In genomic region chr1:159012495-159012894, GRCh38 we compare ENCODE assay signal across 8 cellular contexts. TPM values are rescaled to one million over a fixed set of nuclear protein-coding genes. Genes with fewer than 3 reads are reported as not detected.
DNase-seq lines count a peak whose midpoint lies in the region; ATAC-seq, FAIRE-seq and TF ChIP-seq lines count a peak whose summit lies in the region.

No MANE protein-coding gene starts in this region.

- BruUV-seq in GM12878 (replicated peaks; lab: Mats Ljungman, UMichigan) = no TSS peak

- in situ Hi-C loops in GM12878 (cut with MboI) = no loop called here

- H3K27me3 ChIP-seq in GM12878 (replicated peaks in 1 of 2; ENCODE audit: control insufficient read depth in 2 of 2, insufficient read depth in 2 of 2, low read length in 1 of 2) (no peaks in the 10 kb centered on the region), mononuclear cell (ENCODE audit: insufficient read depth, low read length) (no peaks in the 10 kb centered on the region), uterus (no peaks in the 10 kb centered on the region)

- H3K4me1 ChIP-seq in GM12878 (ENCODE audit: control insufficient read depth, insufficient read depth, low read length) (peaks cover 17% of the 10 kb centered on the region; the same call in 1 of the 2 replicates), mononuclear cell (ENCODE audit: insufficient read depth, low read length) (peaks cover 65% of the 10 kb centered on the region), uterus (no peaks in the 10 kb centered on the region)

- peaks cover 85% of the 10 kb centered on the region for H3K79me2 ChIP-seq in GM12878 (ENCODE audit: control insufficient read depth, insufficient read depth, low read length)

- peak; percentile 82 to 86 for DNase-seq in AML-193 (lab: John Stamatoyannopoulos, UW)
- DNase-seq in GM12878 (ENCODE audit: low read depth, low spot score) = peak; percentile 58
- DNase-seq in uterus = no peak
- DNase-seq in cerebellar nuclear complex (lab: John Stamatoyannopoulos, UW) = no peak
- no peak for DNase-seq in glutamatergic neuron

- no peak overlapping the region for H3K27ac Mint-ChIP-seq in glutamatergic neuron (ENCODE audit: unreplicated experiment)

- intact Hi-C loops in GM12878 (cut with micrococcal nuclease; ENCODE audit: unreplicated experiment) = no loop called here
- intact Hi-C loops in uterus (cut with DNase I; ENCODE audit: low total_unique reads) = no loop called here

- TF ChIP-seq RAD21 in GM12878 (IDR thresholded peaks at IDR 0.05; ENCODE audit: insufficient read depth, low read depth, low read length) = no peak

- H3K4me3 Mint-ChIP-seq in glutamatergic neuron (ENCODE audit: unreplicated experiment) = no peak overlapping the region

- TF ChIP-seq POLR2A in GM12878 (IDR thresholded peaks at IDR 0.05; ENCODE audit: low read depth, low read length) (peak; percentile 38; the same call in 1 of the 2 replicates), uterus (IDR thresholded peaks at IDR 0.05) (peak in 1 of 2 donors; percentile 47)

- peak overlapping the region; percentile 99 for H3K9ac ChIP-seq in GM12878 (ENCODE audit: control insufficient read depth, insufficient read depth, low read length)

- H3K36me3 ChIP-seq in GM12878 (ENCODE audit: control insufficient read depth in 2 of 2, insufficient read depth in 2 of 2, low read length in 1 of 2) (peaks cover 1 to 19% of the 10 kb centered on the region in 2 experiments; a peak in 3 of 4 replicates), uterus (no peaks in the 10 kb centered on the region)

- WGBS in GM12878 (ENCODE audit: insufficient coverage, insufficient replicate concordance, low lambda C conversion rate, missing lambda C conversion rate) = 1% methylated on average over 6 of the region's 6 CpGs

- SMC1A ChIA-PET in GM12878 (lab: Charles Lee; ENCODE audit: uncharacterized antibody, unreplicated experiment) = interaction anchor here (1.6 to 2.7 kb wide), 2 partner anchors 18 to 64 kb away, joined by 3 to 18 read pairs; partner anchors contain the start of gene AIM2

- H3K27ac ChIP-seq in GM12878 (ENCODE audit: control insufficient read depth, insufficient read depth) (peak overlapping the region; percentile 100), uterus (peak overlapping the region; percentile 88 to 98)

- CTCF ChIA-PET in GM12878 (lab: Yijun Ruan, JAX) = interaction anchor here (1.9 to 7.4 kb wide), 2 partner anchors 60 to 64 kb away, joined by 9 to 37 read pairs; partner anchors contain the start of gene AIM2

- H3K9me3 Mint-ChIP-seq in glutamatergic neuron (ENCODE audit: unreplicated experiment) = no peaks in the 10 kb centered on the region

- H3K4me2 ChIP-seq in GM12878 (ENCODE audit: control insufficient read depth, insufficient read depth) = peak overlapping the region; percentile 78

- H3K27me3 Mint-ChIP-seq in glutamatergic neuron (ENCODE audit: unreplicated experiment) = no peaks in the 10 kb centered on the region

- no peaks in the 10 kb centered on the region for H4K20me1 ChIP-seq in GM12878 (ENCODE audit: control insufficient read depth, insufficient read depth)

- TF ChIP-seq CTCF in GM12878 (IDR thresholded peaks at IDR 0.05 in 2 of 3, conservative IDR thresholded peaks at IDR 0.05 in 1 of 3; ENCODE audit: control insufficient read depth in 2 of 3, extremely low read depth in 1 of 3, insufficient read depth in 1 of 3, low read depth in 3 of 3, low read length in 3 of 3) (no peak), uterus (IDR thresholded peaks at IDR 0.05) (no peak), glutamatergic neuron (IDR thresholded peaks at IDR 0.05; ENCODE audit: partially characterized antibody, unreplicated experiment) (no peak)

- RAD21 ChIA-PET in GM12878 (lab: Charles Lee; ENCODE audit: unreplicated experiment) = interaction anchor here (1.0 kb wide), 1 partner anchor 180 kb away, joined by 3 read pairs; no protein-coding TSS in a partner anchor

- no peak overlapping the region for H2AFZ ChIP-seq in GM12878 (ENCODE audit: control insufficient read depth, low read depth, low read length)

- H3K9me3 ChIP-seq in GM12878 (replicated peaks; ENCODE audit: control insufficient read depth, insufficient read depth, low read length) (no peaks in the 10 kb centered on the region; the same call in 2 of the 3 replicates), mononuclear cell (ENCODE audit: low read depth, low read length) (no peaks in the 10 kb centered on the region), uterus (no peaks in the 10 kb centered on the region)

- peak overlapping the region; percentile 76 for H3K4me3 ChIP-seq in GM12878
- H3K4me3 ChIP-seq in mononuclear cell (ENCODE audit: low read length) = peak overlapping the region; percentile 85
- peak overlapping the region; percentile 52 to 59 for H3K4me3 ChIP-seq in uterus

- ATAC-seq in GM19452 (IDR thresholded peaks at IDR 0.05; ENCODE audit: unreplicated experiment) (peak; percentile 31), GM12878 (peak; percentile 54)

- POLR2A ChIA-PET in GM12878 (lab: Charles Lee) = interaction anchor here (0.6 to 4.5 kb wide), 3 partner anchors 55 to 634 kb away, joined by 3 to 18 read pairs (median 6); partner anchors contain the start of gene AIM2

- no peak for FAIRE-seq in GM12878 (lab: Jason Lieb, UNC)

- no peaks in the 10 kb centered on the region for H3K36me3 Mint-ChIP-seq in glutamatergic neuron (ENCODE audit: unreplicated experiment)

- no peak for TF ChIP-seq EP300 in GM12878 (IDR thresholded peaks at IDR 0.05; ENCODE audit: borderline replicate concordance in 1 of 2, control insufficient read depth in 1 of 2, low read depth in 2 of 2, low read length in 2 of 2)

- no peaks in the 10 kb centered on the region for H3K4me1 Mint-ChIP-seq in glutamatergic neuron (ENCODE audit: low read depth, unreplicated experiment)

TF ChIP-seq in GM12878, 131 proteins besides CTCF, POLR2A, EP300 and RAD21 (continues in another document):
- TF ChIP-seq FOXM1 (IDR thresholded peaks at IDR 0.05; ENCODE audit: low read depth, low read length) (no peak), PRDM15 (CRISPR knock-in tag; IDR thresholded peaks at IDR 0.05) (no peak), SKIL (IDR thresholded peaks at IDR 0.05; ENCODE audit: low read depth, poor library complexity, severe bottlenecking) (no peak), SP1 (IDR thresholded peaks at IDR 0.05; ENCODE audit: low read depth, low read length) (no peak)

RNA-seq across cellular contexts. Expression of gene IFI16, which starts 2.8 kb away (rescaled TPM):
- 88.1 TPM for polyA plus RNA-seq in PFSK-1 (2012; ENCODE audit: insufficient read length, low read depth)
- 152 and 157 TPM in 2 replicates for total RNA-seq in GM12878 (2013; cell fraction: nucleolus; rRNA removed)
- total RNA-seq in GM12878 (2014; rRNA removed) (147 and 155 TPM in 2 replicates), GM12878 (2014; rRNA removed; fragmentation: Illumina TruSeq; extraction: Trizol) (120 and 123 TPM in 2 replicates), GM12878 (2021) (185 and 196 TPM in 2 replicates), mononuclear cell (37.3 TPM), uterus (100 to 1,000 TPM in 1 of 4 donors, 10 to 100 TPM in 3; 41.9 to 114 (median 59.8) TPM), glutamatergic neuron (ENCODE audit: unreplicated experiment) (0.86 TPM)
- 119 TPM for polyA plus RNA-seq in GM12878 (2011; ENCODE audit: low read depth)
- polyA plus RNA-seq in GM12878 (2011; rRNA removed) (375 and 581 TPM in 2 replicates), GM12878 (2014; fragmentation: Illumina TruSeq; extraction: Trizol) (366 and 473 TPM in 2 replicates), GM12878 (2014; fragmentation: Nextera tagmentation; extraction: Ambion mirVana) (100 to 1,000 TPM; 191 to 255 TPM), GM12878 (2014; rRNA removed) (188 and 232 TPM in 2 replicates), GM12878 (2016; fragmentation: Nextera tagmentation; extraction: Ambion mirVana) (100 to 1,000 TPM; 149 to 165 TPM)
- 144 and 189 TPM in 2 replicates for polyA plus RNA-seq in GM12878 (2011; cell fraction: cytosol; rRNA removed)
- polyA plus RNA-seq in GM12878 (2011; cell fraction: nucleus; rRNA removed) = 193 and 199 TPM in 2 replicates
- polyA plus RNA-seq in GM12878 (2012) = 175 and 215 TPM in 2 replicates
- polyA minus RNA-seq in GM12878 (2011; rRNA and poly(A)+ RNA removed) = 163 and 190 TPM in 2 replicates
- polyA minus RNA-seq in GM12878 (2011; cell fraction: cytosol; rRNA and poly(A)+ RNA removed) = 90.2 and 92.9 TPM in 2 replicates
- 119 and 143 TPM in 2 replicates for polyA minus RNA-seq in GM12878 (2011; cell fraction: nucleus; rRNA and poly(A)+ RNA removed)

Comparison
In these comparisons a context has a peak if more than half of its experiments do, and no peak if none do; other contexts are left out.
1. DNase-seq: peak in AML-193 (2 of 2) and GM12878 (single experiment); none in uterus (0 of 2), cerebellar nuclear complex (0 of 2) and glutamatergic neuron (single experiment).
2. RNA of gene IFI16, which starts 2.8 kb away (total RNA-seq): 120 to 196 TPM in GM12878, 41.9 to 114 TPM in uterus and 37.3 TPM in mononuclear cell (single experiment); 0.86 TPM in glutamatergic neuron (single experiment); every median in the first group is over 10 times any median in the second.
3. Peak in every context shown above with its lines, with median percentiles within 50 percentile points of each other: H3K4me3 ChIP-seq.